In genomic region chr3:86814918-86815655, GRCh38 we compare ENCODE assay signal across 1 cellular context.
A peak's percentile ranks its signal among the peaks of the same experiment; 100 is the strongest.
TF ChIP-seq lines count a peak whose summit lies in the region.

No MANE protein-coding gene starts in this region.

TF ChIP-seq in H1, 55 proteins besides CTCF, POLR2A, EP300 and RAD21:
- TF ChIP-seq CHD7 (IDR thresholded peaks at IDR 0.05; ENCODE audit: insufficient replicate concordance, low read length) (peak; percentile 76), SIN3A (conservative IDR thresholded peaks at IDR 0.05 in 1 of 2, IDR thresholded peaks at IDR 0.05 in 1 of 2; ENCODE audit: low read depth in 1 of 2, low read length in 2 of 2) (peak in 1 of 2 experiments; percentile 61; a peak in 1 of 4 replicates), CTBP2 (IDR thresholded peaks at IDR 0.05; ENCODE audit: borderline replicate concordance, insufficient read depth, insufficient read length, low read length) (no peak)
